9 cellular contexts compared by ENCODE assay signal in genomic region chr18:6219116-6219717, GRCh38.
DNase-seq lines count a peak whose midpoint lies in the region; ATAC-seq and TF ChIP-seq lines count a peak whose summit lies in the region.
"Had no signal": no experiment of that assay in that cellular context is flagged by ENCODE, and none has a peak within 500 bp of the region (broad histone marks: within the 10 kb centered on the region; RNA-seq: fewer than 3 reads in every experiment).

No MANE protein-coding gene starts in this region.

- H3K4me1 ChIP-seq in RWPE2 (ENCODE audit: insufficient read depth, poor library complexity, severe bottlenecking) (no peaks in the 10 kb centered on the region), foreskin keratinocyte (no peaks in the 10 kb centered on the region)

- ATAC-seq in RWPE2 (ENCODE audit: low read depth) (peak; percentile 45; the same call in 2 of the 3 replicates), foreskin keratinocyte (peak; percentile 77), GM19463 (IDR thresholded peaks at IDR 0.05; ENCODE audit: unreplicated experiment) (no peak), HG03460 (IDR thresholded peaks at IDR 0.05; ENCODE audit: unreplicated experiment) (no peak)
- ATAC-seq: mucosa of descending colon had no signal

- H3K27me3 ChIP-seq in RWPE2 (ENCODE audit: insufficient read depth, poor library complexity, severe bottlenecking), result no peaks in the 10 kb centered on the region
- H3K27me3 ChIP-seq in foreskin keratinocyte, result no peaks in the 10 kb centered on the region

- no peak overlapping the region for H3K27ac ChIP-seq in RWPE2 (ENCODE audit: poor library complexity, severe bottlenecking)
- no peak overlapping the region for H3K27ac ChIP-seq in foreskin keratinocyte

- no peaks in the 10 kb centered on the region for H3K9me3 ChIP-seq in RWPE2 (ENCODE audit: severe bottlenecking)
- H3K9me3 ChIP-seq: mucosa of descending colon had no signal

- DNase-seq in EH (ENCODE audit: low read depth), result peak; percentile 66
- peak; percentile 20 for DNase-seq in HFF-Myc (ENCODE audit: extremely low read depth, low read depth)
- no peak for DNase-seq in RWPE2 (ENCODE audit: low spot score)
- DNase-seq in foreskin keratinocyte, result no peak
- peak; percentile 81 for DNase-seq in posterior vena cava (ENCODE audit: low spot score)
- no peak for DNase-seq in T1000 (lab: John Stamatoyannopoulos, UW)

- no peaks in the 10 kb centered on the region for H3K36me3 ChIP-seq in RWPE2 (ENCODE audit: low read depth)

- intact Hi-C loops in posterior vena cava (cut with DNase I), result no loop called here

- peak; percentile 82 for TF ChIP-seq CTCF in HFF-Myc (IDR thresholded peaks at IDR 0.05; ENCODE audit: low read depth, low read length, missing control alignments)
- TF ChIP-seq CTCF in RWPE2 (IDR thresholded peaks at IDR 0.05; ENCODE audit: poor library complexity, severe bottlenecking), result peak; percentile 48
- peak; percentile 63 for TF ChIP-seq CTCF in foreskin keratinocyte (conservative IDR thresholded peaks at IDR 0.05)

- H3K4me3 ChIP-seq in HFF-Myc (replicated peaks; ENCODE audit: low read depth, low read length) (no peak overlapping the region), RWPE2 (ENCODE audit: severe bottlenecking) (no peak overlapping the region)
- H3K4me3 ChIP-seq: mucosa of descending colon had no signal

Comparison
In these comparisons a context has a peak if more than half of its experiments do, and no peak if none do; other contexts are left out.
1. DNase-seq: peak in EH (single experiment), HFF-Myc (single experiment) and posterior vena cava (single experiment); none in RWPE2 (single experiment), foreskin keratinocyte (0 of 2) and T1000 (single experiment).
2. ATAC-seq: peak in RWPE2 (single experiment) and foreskin keratinocyte (single experiment); none in GM19463 (single experiment) and HG03460 (single experiment).
3. Peak in every context shown above with its lines, with median percentiles within 50 percentile points of each other: CTCF ChIP-seq.